23 cellular contexts compared by ENCODE assay signal in genomic region chr15:48718646-48719045, GRCh38.
DNase-seq lines count a peak whose midpoint lies in the region; ATAC-seq and TF ChIP-seq lines count a peak whose summit lies in the region.
"Had no signal": no experiment of that assay in that cellular context is flagged by ENCODE, and none has a peak within 500 bp of the region (broad histone marks: within the 10 kb centered on the region; RNA-seq: fewer than 3 reads in every experiment).

No MANE protein-coding gene starts in this region.

- H3K27me3 ChIP-seq in adipocyte (replicated peaks; ENCODE audit: control insufficient read depth, insufficient read depth, low read length) (no peaks in the 10 kb centered on the region), psoas muscle (ENCODE audit: insufficient read depth in 3 of 3, low read length in 2 of 3) (no peaks in the 10 kb centered on the region)
- H3K27me3 ChIP-seq: adrenal gland, esophagus squamous epithelium, tibial artery had no signal

- H3K9ac ChIP-seq in adipocyte (ENCODE audit: low read length): no peak overlapping the region
- H3K9ac ChIP-seq: parathyroid adenoma had no signal

- H3K4me1 ChIP-seq in adipocyte (ENCODE audit: control insufficient read depth, insufficient read depth, low read length): peaks cover 37% of the 10 kb centered on the region
- no peaks in the 10 kb centered on the region for H3K4me1 ChIP-seq in psoas muscle
- H3K4me1 ChIP-seq: esophagus squamous epithelium, parathyroid adenoma, tibial artery had no signal

- no peak overlapping the region for H3K27ac ChIP-seq in psoas muscle
- H3K27ac ChIP-seq: adrenal gland, esophagus squamous epithelium, parathyroid adenoma, tibial artery had no signal

- H3K9me3 ChIP-seq in adipocyte (ENCODE audit: control insufficient read depth, low read length): peaks cover 11% of the 10 kb centered on the region
- peaks cover 9% of the 10 kb centered on the region for H3K9me3 ChIP-seq in psoas muscle
- H3K9me3 ChIP-seq: adrenal gland had no signal

- TF ChIP-seq CTCF in fibroblast of the aortic adventitia (IDR thresholded peaks at IDR 0.05; ENCODE audit: insufficient read depth, low read length): no peak
- TF ChIP-seq CTCF in psoas muscle (IDR thresholded peaks at IDR 0.05): no peak

- H3K4me3 ChIP-seq in adipocyte (ENCODE audit: low read length) (no peak overlapping the region), fibroblast of the aortic adventitia (ENCODE audit: low read depth, low read length) (no peak overlapping the region), psoas muscle (no peak overlapping the region)
- H3K4me3 ChIP-seq: adrenal gland, esophagus squamous epithelium, GM23338, tibial artery had no signal

- intact Hi-C loops in psoas muscle (cut with DNase I): no loop called here

- H3K36me3 ChIP-seq in adipocyte (ENCODE audit: control insufficient read depth, insufficient read depth, low read length, severe bottlenecking) (no peaks in the 10 kb centered on the region), psoas muscle (ENCODE audit: insufficient read depth in 1 of 2, low read depth in 1 of 2) (no peaks in the 10 kb centered on the region)
- H3K36me3 ChIP-seq: adrenal gland, esophagus squamous epithelium, tibial artery had no signal

- WGBS in psoas muscle, 3 donors: 27 to 38% (median 34%) methylated on average over 2 of the region's 2 CpGs

- ATAC-seq in psoas muscle (peak in 2 of 4 donors; percentile 27 to 42), esophagus mucosa (no peak), HG03378 (IDR thresholded peaks at IDR 0.05; ENCODE audit: unreplicated experiment) (no peak)
- ATAC-seq: GM23338, HepG2, natural killer cell had no signal

- DNase-seq in HCEC 1CT: peak; percentile 62
- peak; percentile 38 for DNase-seq in adipocyte (ENCODE audit: low read depth)
- DNase-seq in fibroblast of the aortic adventitia (ENCODE audit: low read depth): peak; percentile 73
- DNase-seq in psoas muscle: peak; percentile 21 to 55
- DNase-seq in DMS153 (lab: John Stamatoyannopoulos, UW): no peak
- DNase-seq: activated CD4-positive, alpha-beta T cell treated with anti-CD3 and anti-CD28 coated beads for 48 hours; activated gamma-delta T cell; adrenal gland; central memory CD4-positive, alpha-beta T cell; esophagus squamous epithelium; hypothalamus; natural killer cell; NCI-H1694 treated with DMSO at 0.1 percent for 48 hours; NCI-H345; RPMI8226; stimulated activated CD4-positive, alpha-beta T cell treated with anti-CD3 and anti-CD28 coated beads, Interleukin-2, amount 100 ng/mL, for 24 hours; stimulated activated naive CD4-positive, alpha-beta T cell treated with Interleukin-2 at 50 U/mL for 16 hours had no signal
